ENCODE assay signal across 29 cellular contexts in genomic region chr17:67950945-67951344, GRCh38.
"Had no signal": no experiment of that assay in that cellular context is flagged by ENCODE, and none has a peak within 500 bp of the region (broad histone marks: within the 10 kb centered on the region; RNA-seq: fewer than 3 reads in every experiment).

No MANE protein-coding gene starts in this region.

- DNase-seq: activated CD4-positive, alpha-beta memory T cell treated with anti-CD3 and anti-CD28 coated beads, Interleukin-2, amount 10 ng/mL, durations not matched to agents 7 days and 5 days; activated CD4-positive, alpha-beta T cell treated with anti-CD3 and anti-CD28 coated beads for 1 hour; activated CD4-positive, alpha-beta T cell treated with anti-CD3 and anti-CD28 coated beads for 4 hours; activated CD4-positive, alpha-beta T cell treated with anti-CD3 and anti-CD28 coated beads, Interleukin-2, amount 10 ng/mL, durations not matched to agents 7 days and 5 days; activated CD4-positive, alpha-beta T cell treated with anti-CD3 and anti-CD28 coated beads, Interleukin-2, amount 50 U/mL, for 4 hours; activated CD8-positive, alpha-beta memory T cell treated with anti-CD3 and anti-CD28 coated beads, Interleukin-2, amount 50 U/mL, for 48 hours; activated gamma-delta T cell; activated naive CD4-positive, alpha-beta T cell; activated naive CD4-positive, alpha-beta T cell treated with anti-CD3 and anti-CD28 coated beads, Interleukin-2, amount 10 ng/mL, durations not matched to agents 7 days and 5 days; activated naive CD8-positive, alpha-beta T cell treated with anti-CD3 and anti-CD28 coated beads, Interleukin-2, amount 10 ng/mL, durations not matched to agents 7 days and 5 days; activated T-cell treated with anti-CD3 and anti-CD28 coated beads for 4 hours; activated T-cell treated with anti-CD3 and anti-CD28 coated beads, Interleukin-2, amount 50 U/mL, for 24 hours; activated T-cell treated with anti-CD3 and anti-CD28 coated beads, Interleukin-2, amount 50 U/mL, for 72 hours; amniotic stem cell; aorta; body of pancreas; caudate nucleus; cortex of kidney; dermis blood vessel endothelial cell; effector CD4-positive, alpha-beta T cell; effector memory CD8-positive, alpha-beta T cell; erythroblast; esophagus squamous epithelium; foreskin melanocyte; T-helper 2 cell had no signal

- H3K27ac ChIP-seq: body of pancreas, esophagus squamous epithelium, gastroesophageal sphincter, VCaP had no signal

- H3K9me3 ChIP-seq: body of pancreas, esophagus squamous epithelium, gastroesophageal sphincter had no signal

- H3K27ac Mint-ChIP-seq: activated CD4-positive, alpha-beta memory T cell treated with anti-CD3 and anti-CD28 coated beads, Interleukin-2, amount 10 ng/mL, durations not matched to agents 7 days and 5 days; activated CD4-positive, alpha-beta T cell treated with anti-CD3 and anti-CD28 coated beads, Interleukin-2, amount 10 ng/mL, durations not matched to agents 7 days and 5 days; activated naive CD4-positive, alpha-beta T cell treated with anti-CD3 and anti-CD28 coated beads, Interleukin-2, amount 10 ng/mL, durations not matched to agents 7 days and 5 days; activated naive CD8-positive, alpha-beta T cell treated with anti-CD3 and anti-CD28 coated beads, Interleukin-2, amount 10 ng/mL, durations not matched to agents 7 days and 5 days; activated T-cell treated with anti-CD3 and anti-CD28 coated beads, Interleukin-2, amount 50 U/mL, for 24 hours; activated T-cell treated with anti-CD3 and anti-CD28 coated beads, Interleukin-2, amount 50 U/mL, for 72 hours had no signal

- H3K27me3 ChIP-seq: body of pancreas, esophagus squamous epithelium, gastroesophageal sphincter had no signal

- H3K27me3 Mint-ChIP-seq: activated CD4-positive, alpha-beta memory T cell treated with anti-CD3 and anti-CD28 coated beads, Interleukin-2, amount 10 ng/mL, durations not matched to agents 7 days and 5 days; activated CD4-positive, alpha-beta T cell treated with anti-CD3 and anti-CD28 coated beads, Interleukin-2, amount 10 ng/mL, durations not matched to agents 7 days and 5 days; activated naive CD4-positive, alpha-beta T cell treated with anti-CD3 and anti-CD28 coated beads, Interleukin-2, amount 10 ng/mL, durations not matched to agents 7 days and 5 days; activated naive CD8-positive, alpha-beta T cell treated with anti-CD3 and anti-CD28 coated beads, Interleukin-2, amount 10 ng/mL, durations not matched to agents 7 days and 5 days; activated T-cell treated with anti-CD3 and anti-CD28 coated beads, Interleukin-2, amount 50 U/mL, for 24 hours; effector memory CD8-positive, alpha-beta T cell had no signal

- H3K4me1 ChIP-seq: body of pancreas, esophagus squamous epithelium had no signal

- ATAC-seq: activated naive CD4-positive, alpha-beta T cell treated with anti-CD3 and anti-CD28 coated beads, Interleukin-2, amount 50 U/mL, for 72 hours; activated T-cell treated with anti-CD3 and anti-CD28 coated beads, Interleukin-2, amount 50 U/mL, for 72 hours; body of pancreas; effector memory CD8-positive, alpha-beta T cell; gastroesophageal sphincter; WTC11 had no signal

- H3K4me3 ChIP-seq: body of pancreas, esophagus squamous epithelium, gastroesophageal sphincter had no signal

- H3K4me1 Mint-ChIP-seq: activated CD4-positive, alpha-beta memory T cell treated with anti-CD3 and anti-CD28 coated beads, Interleukin-2, amount 10 ng/mL, durations not matched to agents 7 days and 5 days; activated CD4-positive, alpha-beta T cell treated with anti-CD3 and anti-CD28 coated beads, Interleukin-2, amount 10 ng/mL, durations not matched to agents 7 days and 5 days; activated naive CD4-positive, alpha-beta T cell treated with anti-CD3 and anti-CD28 coated beads, Interleukin-2, amount 10 ng/mL, durations not matched to agents 7 days and 5 days; activated naive CD8-positive, alpha-beta T cell treated with anti-CD3 and anti-CD28 coated beads, Interleukin-2, amount 10 ng/mL, durations not matched to agents 7 days and 5 days; WTC11 had no signal

- H3K4me3 Mint-ChIP-seq: activated CD4-positive, alpha-beta memory T cell treated with anti-CD3 and anti-CD28 coated beads, Interleukin-2, amount 10 ng/mL, durations not matched to agents 7 days and 5 days; activated CD4-positive, alpha-beta T cell treated with anti-CD3 and anti-CD28 coated beads, Interleukin-2, amount 10 ng/mL, durations not matched to agents 7 days and 5 days; activated naive CD4-positive, alpha-beta T cell treated with anti-CD3 and anti-CD28 coated beads, Interleukin-2, amount 10 ng/mL, durations not matched to agents 7 days and 5 days; activated naive CD8-positive, alpha-beta T cell treated with anti-CD3 and anti-CD28 coated beads, Interleukin-2, amount 10 ng/mL, durations not matched to agents 7 days and 5 days; activated T-cell treated with anti-CD3 and anti-CD28 coated beads, Interleukin-2, amount 50 U/mL, for 24 hours; activated T-cell treated with anti-CD3 and anti-CD28 coated beads, Interleukin-2, amount 50 U/mL, for 72 hours; effector memory CD8-positive, alpha-beta T cell; WTC11 had no signal

- H3K9me3 Mint-ChIP-seq: activated CD4-positive, alpha-beta memory T cell treated with anti-CD3 and anti-CD28 coated beads, Interleukin-2, amount 10 ng/mL, durations not matched to agents 7 days and 5 days; activated CD4-positive, alpha-beta T cell treated with anti-CD3 and anti-CD28 coated beads, Interleukin-2, amount 10 ng/mL, durations not matched to agents 7 days and 5 days; activated naive CD4-positive, alpha-beta T cell treated with anti-CD3 and anti-CD28 coated beads, Interleukin-2, amount 10 ng/mL, durations not matched to agents 7 days and 5 days; activated naive CD4-positive, alpha-beta T cell treated with anti-CD3 and anti-CD28 coated beads, Interleukin-2, amount 50 U/mL, for 72 hours; activated naive CD8-positive, alpha-beta T cell treated with anti-CD3 and anti-CD28 coated beads, Interleukin-2, amount 10 ng/mL, durations not matched to agents 7 days and 5 days; activated T-cell treated with anti-CD3 and anti-CD28 coated beads, Interleukin-2, amount 50 U/mL, for 24 hours; activated T-cell treated with anti-CD3 and anti-CD28 coated beads, Interleukin-2, amount 50 U/mL, for 72 hours; effector memory CD8-positive, alpha-beta T cell; WTC11 had no signal
